Comparison of ENCODE assay signal across 9 cellular contexts in the genomic region with DNA sequence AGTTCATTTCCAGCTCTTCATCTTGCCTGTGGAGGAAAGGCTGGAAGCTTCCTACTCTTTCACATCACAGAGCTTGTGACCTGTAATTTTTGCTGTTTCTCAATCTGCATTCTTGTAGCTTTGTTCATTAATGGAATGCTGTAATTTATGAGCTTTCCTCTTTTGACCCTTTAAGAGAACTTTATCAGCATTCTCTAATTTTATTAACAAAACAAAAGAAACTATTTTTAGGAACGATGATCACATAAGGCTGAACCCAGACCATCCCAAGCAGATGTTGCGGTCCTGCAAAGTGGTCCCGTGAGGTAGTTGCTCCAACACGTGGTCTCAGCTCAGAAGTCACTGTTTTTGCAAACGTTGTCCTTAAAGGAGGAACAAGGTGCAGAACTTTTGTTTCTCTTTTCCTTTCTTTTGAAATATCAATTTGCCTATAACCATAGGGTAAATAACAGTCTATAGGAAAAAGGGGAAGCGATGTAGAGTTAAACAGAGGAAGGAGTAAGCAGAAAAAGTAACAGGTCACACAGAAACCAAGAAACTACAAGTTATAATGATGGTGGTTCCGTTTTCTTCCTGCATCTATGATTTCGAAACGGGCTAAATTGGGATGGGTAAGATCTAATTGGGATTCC.
DNase-seq lines count a peak whose midpoint lies in the region; ATAC-seq lines count a peak whose summit lies in the region.
"Had no signal": no experiment of that assay in that cellular context is flagged by ENCODE, and none has a peak within 500 bp of the region (broad histone marks: within the 10 kb centered on the region; RNA-seq: fewer than 3 reads in every experiment).

No MANE protein-coding gene starts in this region.

- DNase-seq in SIG-M5 treated with dmso at 0.1 percent for 504 hours (lab: John Stamatoyannopoulos, UW; ENCODE audit: unreplicated experiment) (peak; percentile 89), renal cortical epithelial cell (ENCODE audit: low read depth) (peak; percentile 94), foreskin melanocyte (no peak), NCI-H526 treated with DMSO at 0.1 percent for 48 hours (lab: John Stamatoyannopoulos, UW) (no peak)
- DNase-seq in activated CD4-positive, alpha-beta memory T cell treated with anti-CD3 and anti-CD28 coated beads, Interleukin-2, amount 10 ng/mL, durations not matched to agents 7 days and 5 days: no peak
- DNase-seq in activated CD4-positive, alpha-beta T cell treated with anti-CD3 and anti-CD28 coated beads for 4 hours: no peak
- DNase-seq: activated T-cell treated with anti-CD3 and anti-CD28 coated beads, Interleukin-2, amount 50 U/mL, for 72 hours had no signal

- no peaks in the 10 kb centered on the region for H3K4me1 Mint-ChIP-seq in activated CD4-positive, alpha-beta memory T cell treated with anti-CD3 and anti-CD28 coated beads, Interleukin-2, amount 10 ng/mL, durations not matched to agents 7 days and 5 days

- no peaks in the 10 kb centered on the region for H3K36me3 Mint-ChIP-seq in activated CD4-positive, alpha-beta memory T cell treated with anti-CD3 and anti-CD28 coated beads, Interleukin-2, amount 10 ng/mL, durations not matched to agents 7 days and 5 days (ENCODE audit: low read depth)

- H3K4me3 Mint-ChIP-seq in activated CD4-positive, alpha-beta memory T cell treated with anti-CD3 and anti-CD28 coated beads, Interleukin-2, amount 10 ng/mL, durations not matched to agents 7 days and 5 days: no peak overlapping the region
- H3K4me3 Mint-ChIP-seq: activated T-cell treated with anti-CD3 and anti-CD28 coated beads, Interleukin-2, amount 50 U/mL, for 72 hours had no signal

- POLR2A ChIA-PET in activated CD4-positive, alpha-beta memory T cell treated with anti-CD3 and anti-CD28 coated beads, Interleukin-2, amount 10 ng/mL, durations not matched to agents 7 days and 5 days (lab: Charles Lee): no interaction called here

- peaks cover 12% of the 10 kb centered on the region for H3K27me3 Mint-ChIP-seq in activated CD4-positive, alpha-beta memory T cell treated with anti-CD3 and anti-CD28 coated beads, Interleukin-2, amount 10 ng/mL, durations not matched to agents 7 days and 5 days

- no peak overlapping the region for H3K27ac Mint-ChIP-seq in activated CD4-positive, alpha-beta memory T cell treated with anti-CD3 and anti-CD28 coated beads, Interleukin-2, amount 10 ng/mL, durations not matched to agents 7 days and 5 days
- H3K27ac Mint-ChIP-seq: activated T-cell treated with anti-CD3 and anti-CD28 coated beads, Interleukin-2, amount 50 U/mL, for 72 hours had no signal

- no peaks in the 10 kb centered on the region for H3K9me3 Mint-ChIP-seq in activated CD4-positive, alpha-beta memory T cell treated with anti-CD3 and anti-CD28 coated beads, Interleukin-2, amount 10 ng/mL, durations not matched to agents 7 days and 5 days
- H3K9me3 Mint-ChIP-seq: activated T-cell treated with anti-CD3 and anti-CD28 coated beads, Interleukin-2, amount 50 U/mL, for 72 hours had no signal

- CTCF ChIA-PET in activated CD4-positive, alpha-beta memory T cell treated with anti-CD3 and anti-CD28 coated beads, Interleukin-2, amount 10 ng/mL, durations not matched to agents 7 days and 5 days (lab: Charles Lee): no interaction called here

- peak; percentile 42 for ATAC-seq in GM18873 (IDR thresholded peaks at IDR 0.05; ENCODE audit: low FRiP score, unreplicated experiment)
- ATAC-seq in HG03039 (IDR thresholded peaks at IDR 0.05; ENCODE audit: unreplicated experiment): peak; percentile 73
- ATAC-seq: activated T-cell treated with anti-CD3 and anti-CD28 coated beads, Interleukin-2, amount 50 U/mL, for 72 hours had no signal

Comparison
In these comparisons a context has a peak if more than half of its experiments do, and no peak if none do; other contexts are left out.
1. DNase-seq: peak in SIG-M5 treated with dmso at 0.1 percent for 504 hours (single experiment) and renal cortical epithelial cell (single experiment); none in activated CD4-positive, alpha-beta memory T cell treated with anti-CD3 and anti-CD28 coated beads, Interleukin-2, amount 10 ng/mL, durations not matched to agents 7 days and 5 days (single experiment), foreskin melanocyte (single experiment), activated CD4-positive, alpha-beta T cell treated with anti-CD3 and anti-CD28 coated beads for 4 hours (0 of 2) and NCI-H526 treated with DMSO at 0.1 percent for 48 hours (single experiment).